Comparison of ENCODE assay signal across 10 cellular contexts in genomic region chr6:135087803-135088202, GRCh38. TPM values are rescaled to one million over a fixed set of nuclear protein-coding genes. Genes with fewer than 3 reads are reported as not detected.
DNase-seq lines count a peak whose midpoint lies in the region; ATAC-seq lines count a peak whose summit lies in the region.
"Had no signal": no experiment of that assay in that cellular context is flagged by ENCODE, and none has a peak within 500 bp of the region (broad histone marks: within the 10 kb centered on the region; RNA-seq: fewer than 3 reads in every experiment).

No MANE protein-coding gene starts in this region.

- DNase-seq in MV-4-11 (lab: John Stamatoyannopoulos, UW) (peak; percentile 66), NCI-H2029 (lab: John Stamatoyannopoulos, UW) (no peak), NCI-H146 treated with DMSO at 0.1 percent for 48 hours (lab: John Stamatoyannopoulos, UW; ENCODE audit: unreplicated experiment) (no peak), NCI-H82 treated with DMSO at 0.1 percent for 48 hours (lab: John Stamatoyannopoulos, UW; ENCODE audit: unreplicated experiment) (no peak)
- DNase-seq in naive thymus-derived CD4-positive, alpha-beta T cell: peak in 8 of 9 donors; percentile 46 to 83 (median 80)
- DNase-seq: HFFc6, NCI-H1105 treated with DMSO at 0.1 percent for 48 hours had no signal

- H3K4me1 Mint-ChIP-seq in activated T-helper 17 cell treated with anti-CD3 and anti-CD28 coated beads, Interleukin-2, amount 50 U/mL, for 72 hours: peaks cover 56% of the 10 kb centered on the region
- H3K4me1 Mint-ChIP-seq in naive thymus-derived CD4-positive, alpha-beta T cell: peaks cover 43 to 93% (median 87%) of the 10 kb centered on the region in 7 donors

- no peaks in the 10 kb centered on the region for H3K9me3 Mint-ChIP-seq in activated T-helper 17 cell treated with anti-CD3 and anti-CD28 coated beads, Interleukin-2, amount 50 U/mL, for 72 hours
- H3K9me3 Mint-ChIP-seq in naive thymus-derived CD4-positive, alpha-beta T cell: peaks cover 0 to 9% (median 5%) of the 10 kb centered on the region in 11 donors

- CTCF ChIA-PET in naive thymus-derived CD4-positive, alpha-beta T cell (lab: Charles Lee): interaction anchor here (0.6 to 4.1 kb wide), 15 partner anchors 12 to 447 kb away, joined by 3 to 34 read pairs (median 4); partner anchors contain the start of gene HBS1L

- H3K36me3 Mint-ChIP-seq in activated T-helper 17 cell treated with anti-CD3 and anti-CD28 coated beads, Interleukin-2, amount 50 U/mL, for 72 hours (ENCODE audit: low read depth): peaks cover 8% of the 10 kb centered on the region
- peaks cover 0 to 4% (median 0%) of the 10 kb centered on the region in 5 donors for H3K36me3 Mint-ChIP-seq in naive thymus-derived CD4-positive, alpha-beta T cell

- peak; percentile 38 for ATAC-seq in GM19043 (IDR thresholded peaks at IDR 0.05; ENCODE audit: low read depth, unreplicated experiment)
- peak; percentile 40 for ATAC-seq in activated T-helper 17 cell treated with anti-CD3 and anti-CD28 coated beads, Interleukin-2, amount 50 U/mL, for 72 hours (replicated peaks)
- ATAC-seq in naive thymus-derived CD4-positive, alpha-beta T cell: peak; percentile 83
- ATAC-seq in HG02884 (IDR thresholded peaks at IDR 0.05; ENCODE audit: unreplicated experiment): no peak

- no peaks in the 10 kb centered on the region for H3K9me3 ChIP-seq in naive thymus-derived CD4-positive, alpha-beta T cell (ENCODE audit: control insufficient read depth in 2 of 3, low read length in 3 of 3)

- peaks cover 20 to 53% of the 10 kb centered on the region in 2 donors for H3K4me1 ChIP-seq in naive thymus-derived CD4-positive, alpha-beta T cell (ENCODE audit: control insufficient read depth in 2 of 2, insufficient read depth in 2 of 2, low read length in 2 of 2)

- H3K27ac Mint-ChIP-seq in activated T-helper 17 cell treated with anti-CD3 and anti-CD28 coated beads, Interleukin-2, amount 50 U/mL, for 72 hours: peak overlapping the region; percentile 91
- H3K27ac Mint-ChIP-seq in naive thymus-derived CD4-positive, alpha-beta T cell: peak overlapping the region; percentile 92 to 98 (median 95)
- H3K27ac Mint-ChIP-seq: HFFc6 had no signal

- H3K4me3 ChIP-seq in naive thymus-derived CD4-positive, alpha-beta T cell (ENCODE audit: low read length): peak overlapping the region; percentile 31

- peak overlapping the region; percentile 76 for H3K4me3 Mint-ChIP-seq in activated T-helper 17 cell treated with anti-CD3 and anti-CD28 coated beads, Interleukin-2, amount 50 U/mL, for 72 hours
- peak overlapping the region; percentile 69 to 86 (median 80) for H3K4me3 Mint-ChIP-seq in naive thymus-derived CD4-positive, alpha-beta T cell
- H3K4me3 Mint-ChIP-seq: HFFc6 had no signal

- POLR2A ChIA-PET in naive thymus-derived CD4-positive, alpha-beta T cell (lab: Charles Lee): interaction anchor here (0.5 to 11.6 kb wide), 20 partner anchors 10 to 195 kb away, joined by 3 to 149 read pairs (median 4); partner anchors contain the start of genes HBS1L and MYB

- H3K27me3 Mint-ChIP-seq in activated T-helper 17 cell treated with anti-CD3 and anti-CD28 coated beads, Interleukin-2, amount 50 U/mL, for 72 hours: no peaks in the 10 kb centered on the region
- H3K27me3 Mint-ChIP-seq in naive thymus-derived CD4-positive, alpha-beta T cell: no peaks in the 10 kb centered on the region

- H3K36me3 ChIP-seq in naive thymus-derived CD4-positive, alpha-beta T cell (ENCODE audit: control insufficient read depth in 2 of 3, insufficient read depth in 3 of 3, low read length in 3 of 3): no peaks in the 10 kb centered on the region

- intact Hi-C loops in naive thymus-derived CD4-positive, alpha-beta T cell (cut with micrococcal nuclease): loop anchor here (1.0 to 5.0 kb wide), 13 partner anchors 15 to 1201 kb away; partner anchors contain the start of genes BCLAF1 (in 1 of the 2) and HBS1L (in 1 of the 2)

- H3K27me3 ChIP-seq in naive thymus-derived CD4-positive, alpha-beta T cell (ENCODE audit: control insufficient read depth in 2 of 2, insufficient read depth in 2 of 2, low read length in 2 of 2): no peaks in the 10 kb centered on the region

- peak overlapping the region; percentile 69 for H3K27ac ChIP-seq in naive thymus-derived CD4-positive, alpha-beta T cell (ENCODE audit: low read depth, low read length)

RNA-seq across cellular contexts. Expression of gene HBS1L, which starts 33.2 kb away (rescaled TPM):
- 100 to 1,000 TPM; 149 to 167 TPM for total RNA-seq in activated T-helper 17 cell treated with anti-CD3 and anti-CD28 coated beads, Interleukin-2, amount 50 U/mL, for 72 hours
- total RNA-seq in naive thymus-derived CD4-positive, alpha-beta T cell: 100 to 1,000 TPM in 1 of 5 experiments, 10 to 100 TPM in 4; 70.0 to 112 (median 83.1) TPM
- polyA plus RNA-seq in naive thymus-derived CD4-positive, alpha-beta T cell: 10 to 100 TPM; 61.4 to 70.5 TPM

Comparison
In these comparisons a context has a peak if more than half of its experiments do, and no peak if none do; other contexts are left out.
1. DNase-seq: peak in MV-4-11 (single experiment) and naive thymus-derived CD4-positive, alpha-beta T cell (8 of 9); none in NCI-H2029 (single experiment), NCI-H146 treated with DMSO at 0.1 percent for 48 hours (single experiment) and NCI-H82 treated with DMSO at 0.1 percent for 48 hours (single experiment).